In genomic region chr16:13324861-13325260, GRCh38 we compare ENCODE assay signal across 1 cellular context.
TF ChIP-seq lines count a peak whose summit lies in the region.

No MANE protein-coding gene starts in this region.

TF ChIP-seq in GM23338, 12 proteins besides CTCF, POLR2A, EP300 and RAD21 (continued from another document):
- TF ChIP-seq, protein P1, sequence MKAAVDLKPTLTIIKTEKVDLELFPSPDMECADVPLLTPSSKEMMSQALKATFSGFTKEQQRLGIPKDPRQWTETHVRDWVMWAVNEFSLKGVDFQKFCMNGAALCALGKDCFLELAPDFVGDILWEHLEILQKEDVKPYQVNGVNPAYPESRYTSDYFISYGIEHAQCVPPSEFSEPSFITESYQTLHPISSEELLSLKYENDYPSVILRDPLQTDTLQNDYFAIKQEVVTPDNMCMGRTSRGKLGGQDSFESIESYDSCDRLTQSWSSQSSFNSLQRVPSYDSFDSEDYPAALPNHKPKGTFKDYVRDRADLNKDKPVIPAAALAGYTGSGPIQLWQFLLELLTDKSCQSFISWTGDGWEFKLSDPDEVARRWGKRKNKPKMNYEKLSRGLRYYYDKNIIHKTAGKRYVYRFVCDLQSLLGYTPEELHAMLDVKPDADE (IDR thresholded peaks at IDR 0.05), result no peak
- TF ChIP-seq STAT1 (IDR thresholded peaks at IDR 0.05; ENCODE audit: unreplicated experiment), result no peak
